21 cellular contexts compared by ENCODE assay signal in the genomic region with DNA sequence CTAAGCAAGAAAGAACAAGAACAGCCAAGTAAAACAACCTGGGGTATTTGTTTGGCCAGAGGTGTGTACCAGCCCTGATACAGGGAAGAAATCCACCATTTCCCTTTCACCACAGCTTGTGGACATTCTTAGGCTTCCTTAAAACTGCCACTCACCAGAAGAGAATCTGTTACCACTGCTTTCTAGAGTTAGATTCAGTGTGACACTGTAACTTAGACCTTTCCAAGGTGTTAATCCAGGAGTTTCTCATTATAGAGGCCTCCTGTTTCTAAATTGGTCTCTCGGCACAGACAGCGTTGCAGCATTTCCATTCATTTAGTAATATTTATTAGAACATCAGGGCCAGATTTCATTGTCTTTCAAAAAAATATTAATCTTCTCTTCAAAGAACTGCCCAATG. TPM values are rescaled to one million over a fixed set of nuclear protein-coding genes. Genes with fewer than 3 reads are reported as not detected.
DNase-seq lines count a peak whose midpoint lies in the region; ATAC-seq, FAIRE-seq and TF ChIP-seq lines count a peak whose summit lies in the region.
"Had no signal": no experiment of that assay in that cellular context is flagged by ENCODE, and none has a peak within 500 bp of the region (broad histone marks: within the 10 kb centered on the region; RNA-seq: fewer than 3 reads in every experiment).

No MANE protein-coding gene starts in this region.

- ATAC-seq in heart left ventricle: no peak
- ATAC-seq in GM18505 (IDR thresholded peaks at IDR 0.05; ENCODE audit: unreplicated experiment): no peak
- ATAC-seq in pancreas: no peak
- ATAC-seq: HCT116, K562 had no signal

- H3K4me1 Mint-ChIP-seq in activated T-helper 2 cell treated with anti-CD3 and anti-CD28 coated beads, Interferon-gamma antibody, Interleukin-2, Interleukin-4, amounts not matched to agents 10 μg/mL and 5 μg/mL and 100 μg/mL, durations not matched to agents 14 hours and 24 hours and 36 hours (ENCODE audit: low read depth): peaks cover 56% of the 10 kb centered on the region
- peaks cover 69% of the 10 kb centered on the region for H3K4me1 Mint-ChIP-seq in nephron

- 91 to 96% (median 94%) methylated on average over 2 of the region's 2 CpGs for WGBS in heart left ventricle, 4 donors
- WGBS in pancreas, 2 donors: 99 to 100% methylated on average over 2 of the region's 2 CpGs

- peaks cover 33% of the 10 kb centered on the region for H3K36me3 ChIP-seq in right atrium auricular region
- peaks cover 0 to 69% (median 37%) of the 10 kb centered on the region in 9 donors for H3K36me3 ChIP-seq in heart left ventricle
- H3K36me3 ChIP-seq in pancreas: no peaks in the 10 kb centered on the region
- H3K36me3 ChIP-seq: Peyer's patch had no signal

- H3K4me3 Mint-ChIP-seq in activated T-helper 2 cell treated with anti-CD3 and anti-CD28 coated beads, Interferon-gamma antibody, Interleukin-2, Interleukin-4, amounts not matched to agents 10 μg/mL and 5 μg/mL and 100 μg/mL, durations not matched to agents 14 hours and 24 hours and 36 hours (ENCODE audit: low read depth): no peak overlapping the region
- H3K4me3 Mint-ChIP-seq in nephron: no peak overlapping the region
- H3K4me3 Mint-ChIP-seq: CD4-positive, alpha-beta T cell had no signal

- no peaks in the 10 kb centered on the region for H3K9me3 Mint-ChIP-seq in activated T-helper 2 cell treated with anti-CD3 and anti-CD28 coated beads, Interferon-gamma antibody, Interleukin-2, Interleukin-4, amounts not matched to agents 10 μg/mL and 5 μg/mL and 100 μg/mL, durations not matched to agents 14 hours and 24 hours and 36 hours
- H3K9me3 Mint-ChIP-seq in nephron: no peaks in the 10 kb centered on the region
- H3K9me3 Mint-ChIP-seq: CD4-positive, alpha-beta T cell had no signal

- peaks cover 0 to 47% of the 10 kb centered on the region in 2 donors for H3K4me1 ChIP-seq in right atrium auricular region
- peaks cover 0 to 51% (median 35%) of the 10 kb centered on the region in 12 donors for H3K4me1 ChIP-seq in heart left ventricle
- H3K4me1 ChIP-seq in pancreas: no peaks in the 10 kb centered on the region

- H3K27me3 Mint-ChIP-seq in activated T-helper 2 cell treated with anti-CD3 and anti-CD28 coated beads, Interferon-gamma antibody, Interleukin-2, Interleukin-4, amounts not matched to agents 10 μg/mL and 5 μg/mL and 100 μg/mL, durations not matched to agents 14 hours and 24 hours and 36 hours (ENCODE audit: low read depth): no peaks in the 10 kb centered on the region
- no peaks in the 10 kb centered on the region for H3K27me3 Mint-ChIP-seq in nephron (ENCODE audit: low read depth)
- H3K27me3 Mint-ChIP-seq: CD4-positive, alpha-beta T cell had no signal

- H3K27me3 ChIP-seq in right atrium auricular region (no peaks in the 10 kb centered on the region), heart left ventricle (no peaks in the 10 kb centered on the region), pancreas (no peaks in the 10 kb centered on the region)
- H3K27me3 ChIP-seq: Peyer's patch had no signal

- H3K27ac ChIP-seq in right atrium auricular region (peak overlapping the region; percentile 62 to 78), heart left ventricle (peak overlapping the region in 2 of 12 donors; percentile 3 to 72), pancreas (no peak overlapping the region)

- intact Hi-C loops in heart left ventricle (cut with DNase I) (loop anchor here in 7 of 10 donors (5.0 to 10.0 kb wide), 5 partner anchors 47 to 62 kb away; a partner anchor contains a TSS), pancreas (cut with DNase I) (no loop called here)
- intact Hi-C loops in activated T-helper 2 cell treated with anti-CD3 and anti-CD28 coated beads, Interferon-gamma antibody, Interleukin-2, Interleukin-4, amounts not matched to agents 10 μg/mL and 5 μg/mL and 100 μg/mL, durations not matched to agents 14 hours and 24 hours and 36 hours (cut with micrococcal nuclease): loop anchor here (5.0 kb wide), 1 partner anchor 202 kb away; no protein-coding TSS in a partner anchor

- TF ChIP-seq CTCF in right atrium auricular region (IDR thresholded peaks at IDR 0.05) (no peak), heart left ventricle (IDR thresholded peaks at IDR 0.05) (no peak), nephron (IDR thresholded peaks at IDR 0.05; ENCODE audit: unreplicated experiment in 3 of 3) (no peak), pancreas (IDR thresholded peaks at IDR 0.05) (no peak)

- H3K9me3 ChIP-seq in right atrium auricular region (no peaks in the 10 kb centered on the region), heart left ventricle (no peaks in the 10 kb centered on the region), pancreas (no peaks in the 10 kb centered on the region)
- H3K9me3 ChIP-seq: Peyer's patch had no signal

- peak overlapping the region; percentile 35 for H3K27ac Mint-ChIP-seq in activated T-helper 2 cell treated with anti-CD3 and anti-CD28 coated beads, Interferon-gamma antibody, Interleukin-2, Interleukin-4, amounts not matched to agents 10 μg/mL and 5 μg/mL and 100 μg/mL, durations not matched to agents 14 hours and 24 hours and 36 hours
- H3K27ac Mint-ChIP-seq in nephron: peak overlapping the region; percentile 24 to 91 (median 34)
- H3K27ac Mint-ChIP-seq: CD4-positive, alpha-beta T cell had no signal

- no peak overlapping the region for H3K4me3 ChIP-seq in right atrium auricular region
- no peak overlapping the region for H3K4me3 ChIP-seq in heart left ventricle
- H3K4me3 ChIP-seq in pancreas: no peak overlapping the region
- H3K4me3 ChIP-seq: GM23248, K562, Peyer's patch had no signal

- DNase-seq in right atrium auricular region (ENCODE audit: low spot score) (no peak), heart left ventricle (no peak), pons (ENCODE audit: low spot score) (no peak), pancreas (no peak)
- no peak for DNase-seq in activated T-helper 2 cell treated with anti-CD3 and anti-CD28 coated beads, Interferon-gamma antibody, Interleukin-2, Interleukin-4, amounts not matched to agents 10 μg/mL and 5 μg/mL and 100 μg/mL, durations not matched to agents 14 hours and 24 hours and 36 hours (ENCODE audit: low spot score)
- DNase-seq: ACHN; CD4-positive, alpha-beta T cell; DMS79 treated with DMSO at 0.1 percent for 48 hours; GM23248; NCI-H1436; NCI-H2029 treated with DMSO at 0.1 percent for 48 hours; NCI-H510A; NCI-H82; Peyer's patch had no signal

- peaks cover 94% of the 10 kb centered on the region for H3K36me3 Mint-ChIP-seq in activated T-helper 2 cell treated with anti-CD3 and anti-CD28 coated beads, Interferon-gamma antibody, Interleukin-2, Interleukin-4, amounts not matched to agents 10 μg/mL and 5 μg/mL and 100 μg/mL, durations not matched to agents 14 hours and 24 hours and 36 hours (ENCODE audit: low read depth)
- peaks cover 16% of the 10 kb centered on the region for H3K36me3 Mint-ChIP-seq in nephron (ENCODE audit: low read depth)

- no peak for TF ChIP-seq POLR2A in heart left ventricle (IDR thresholded peaks at IDR 0.05)
- TF ChIP-seq POLR2A in GM18505 (IDR thresholded peaks at IDR 0.05; ENCODE audit: borderline replicate concordance, extremely low read depth, insufficient read depth, insufficient read length): no peak

- FAIRE-seq in pancreas (lab: Jason Lieb, UNC): no peak
- FAIRE-seq: D721Med, G401.6, GM12891, K562 had no signal

RNA-seq across cellular contexts. Expression of a gene that starts 55.0 kb away (rescaled TPM):
- total RNA-seq in right atrium auricular region: 1 to 10 TPM in 1 of 2 donors, not detected in 1; 1.6 TPM
- under 1 TPM in 3 of 9 donors, not detected in 6; 0.07 to 0.33 (median 0.12) TPM for total RNA-seq in heart left ventricle
- polyA plus RNA-seq in heart left ventricle: under 1 TPM in 1 of 2 donors, not detected in 1; 0.68 TPM
- total RNA-seq in activated T-helper 2 cell treated with anti-CD3 and anti-CD28 coated beads, Interferon-gamma antibody, Interleukin-2, Interleukin-4, amounts not matched to agents 10 μg/mL and 5 μg/mL and 100 μg/mL, durations not matched to agents 14 hours and 24 hours and 36 hours: 1.9 and 2.1 TPM in 2 replicates
- not detected for total RNA-seq in pancreas
- under 1 TPM in 1 of 2 donors, not detected in 1; 0.07 TPM for polyA plus RNA-seq in pancreas
- total RNA-seq: GM23248, K562, Peyer's patch had no signal
- polyA plus RNA-seq: GM23248, K562 had no signal

Comparison
In these comparisons a context has a peak if more than half of its experiments do, and no peak if none do; other contexts are left out.
1. H3K27ac ChIP-seq: peak in right atrium auricular region (2 of 2); none in pancreas (0 of 4).
2. intact Hi-C loops: an anchor here in heart left ventricle (5.0 to 10.0 kb wide) and activated T-helper 2 cell treated with anti-CD3 and anti-CD28 coated beads, Interferon-gamma antibody, Interleukin-2, Interleukin-4, amounts not matched to agents 10 μg/mL and 5 μg/mL and 100 μg/mL, durations not matched to agents 14 hours and 24 hours and 36 hours (5.0 kb wide); none called in pancreas.